27 cellular contexts compared by ENCODE assay signal in genomic region chr20:40639132-40639531, GRCh38.
"Had no signal": no experiment of that assay in that cellular context is flagged by ENCODE, and none has a peak within 500 bp of the region (broad histone marks: within the 10 kb centered on the region; RNA-seq: fewer than 3 reads in every experiment).

No MANE protein-coding gene starts in this region.

- H3K27ac ChIP-seq: colonic mucosa, epithelial cell of prostate, esophagus squamous epithelium, gastrocnemius medialis, heart right ventricle, left lung, lower lobe of right lung had no signal

- H3K36me3 ChIP-seq: colonic mucosa, esophagus squamous epithelium, gastrocnemius medialis, heart right ventricle, left lung, lower lobe of right lung had no signal

- H3K4me1 Mint-ChIP-seq: endodermal cell; memory B cell; mesothelial cell of epicardium; naive B cell; naive thymus-derived CD8-positive, alpha-beta T cell had no signal

- ATAC-seq: effector memory CD8-positive, alpha-beta T cell; heart right ventricle; left colon; left ventricle myocardium superior; mucosa of descending colon; naive thymus-derived CD8-positive, alpha-beta T cell had no signal

- H3K4me3 ChIP-seq: colonic mucosa, esophagus squamous epithelium, gastrocnemius medialis, heart right ventricle, left lung, lower lobe of right lung, mucosa of descending colon had no signal

- H3K9me3 ChIP-seq: colonic mucosa, esophagus squamous epithelium, gastrocnemius medialis, heart right ventricle, left lung, lower lobe of right lung, mucosa of descending colon had no signal

- H3K36me3 Mint-ChIP-seq: mesothelial cell of epicardium; naive B cell; naive thymus-derived CD8-positive, alpha-beta T cell had no signal

- H3K9me3 Mint-ChIP-seq: dendritic cell treated with granulocyte-macrophage colony-stimulating factor and Interleukin-4, amounts not matched to agents 40 ng/mL and 50 ng/mL, for 4 days; effector memory CD8-positive, alpha-beta T cell; endodermal cell; mesothelial cell of epicardium had no signal

- H3K27me3 ChIP-seq: colonic mucosa, esophagus squamous epithelium, gastrocnemius medialis, left lung had no signal

- H3K27ac Mint-ChIP-seq: dendritic cell treated with granulocyte-macrophage colony-stimulating factor and Interleukin-4, amounts not matched to agents 40 ng/mL and 50 ng/mL, for 4 days; effector memory CD8-positive, alpha-beta T cell; endodermal cell; memory B cell; mesothelial cell of epicardium; naive B cell; naive thymus-derived CD8-positive, alpha-beta T cell had no signal

- DNase-seq: colonic mucosa; cortex of kidney; effector CD8-positive, alpha-beta T cell; effector memory CD8-positive, alpha-beta T cell; endodermal cell; erythroblast; esophagus squamous epithelium; foreskin fibroblast; foreskin melanocyte; glutamatergic neuron; heart right ventricle; hippocampal formation; kidney; kidney glomerular epithelial cell; left colon; left lung; left ventricle myocardium superior; lower lobe of right lung; mesendoderm; mucosa of descending colon; naive B cell; naive thymus-derived CD8-positive, alpha-beta T cell had no signal

- H3K4me3 Mint-ChIP-seq: dendritic cell treated with granulocyte-macrophage colony-stimulating factor and Interleukin-4, amounts not matched to agents 40 ng/mL and 50 ng/mL, for 4 days; effector memory CD8-positive, alpha-beta T cell; endodermal cell; memory B cell; mesothelial cell of epicardium; naive B cell; naive thymus-derived CD8-positive, alpha-beta T cell had no signal

- H3K4me1 ChIP-seq: colonic mucosa, esophagus squamous epithelium, gastrocnemius medialis had no signal
